ENCODE assay signal across 9 cellular contexts in genomic region chr2:55109219-55109891, GRCh38. TPM values are rescaled to one million over a fixed set of nuclear protein-coding genes. Genes with fewer than 3 reads are reported as not detected.
A peak's percentile ranks its signal among the peaks of the same experiment; 100 is the strongest.
DNase-seq lines count a peak whose midpoint lies in the region; ATAC-seq and TF ChIP-seq lines count a peak whose summit lies in the region.
"Had no signal": no experiment of that assay in that cellular context is flagged by ENCODE, and none has a peak within 500 bp of the region (broad histone marks: within the 10 kb centered on the region; RNA-seq: fewer than 3 reads in every experiment).

No MANE protein-coding gene starts in this region.

- H3K9me3 Mint-ChIP-seq in HFFc6: no peaks in the 10 kb centered on the region
- H3K9me3 Mint-ChIP-seq: activated T-cell treated with anti-CD3 and anti-CD28 coated beads, Interleukin-2, amount 50 U/mL, for 72 hours had no signal

- no peaks in the 10 kb centered on the region for H3K36me3 ChIP-seq in skeletal muscle tissue (ENCODE audit: control insufficient read depth in 3 of 3, insufficient read depth in 3 of 3, low read length in 3 of 3)

- TF ChIP-seq CTCF in HFFc6 (IDR thresholded peaks at IDR 0.05): no peak

- H3K4me3 Mint-ChIP-seq in HFFc6: peak overlapping the region; percentile 65
- H3K4me3 Mint-ChIP-seq: activated T-cell treated with anti-CD3 and anti-CD28 coated beads, Interleukin-2, amount 50 U/mL, for 72 hours had no signal

- peaks cover 22 to 30% (median 23%) of the 10 kb centered on the region in 3 donors for H3K4me1 ChIP-seq in skeletal muscle tissue (ENCODE audit: control insufficient read depth in 3 of 3, insufficient read depth in 3 of 3, low read length in 3 of 3)

- DNase-seq in HFFc6: peak; percentile 32
- DNase-seq in NCI-H774 (lab: John Stamatoyannopoulos, UW): peak; percentile 75
- DNase-seq in epithelial cell of prostate (ENCODE audit: low read depth, low spot score): no peak
- no peak for DNase-seq in NCI-H1436 (lab: John Stamatoyannopoulos, UW)
- DNase-seq in HK-2 (ENCODE audit: unreplicated experiment): no peak
- DNase-seq: activated T-cell treated with anti-CD3 and anti-CD28 coated beads, Interleukin-2, amount 50 U/mL, for 72 hours; RPMI8226 had no signal

- H3K27ac Mint-ChIP-seq in HFFc6: peak overlapping the region; percentile 69
- H3K27ac Mint-ChIP-seq: activated T-cell treated with anti-CD3 and anti-CD28 coated beads, Interleukin-2, amount 50 U/mL, for 72 hours had no signal

- no peak overlapping the region for H3K9ac ChIP-seq in skeletal muscle tissue (ENCODE audit: low read depth in 1 of 3, low read length in 3 of 3)

- no peak overlapping the region for H3K4me3 ChIP-seq in skeletal muscle tissue (ENCODE audit: low read length in 3 of 3)

- no peaks in the 10 kb centered on the region for H3K9me3 ChIP-seq in skeletal muscle tissue (ENCODE audit: control insufficient read depth in 3 of 3, low read length in 3 of 3)

- H3K4me1 Mint-ChIP-seq in HFFc6 (ENCODE audit: low read depth): peaks cover 87% of the 10 kb centered on the region

- no peak for ATAC-seq in GM18511 (IDR thresholded peaks at IDR 0.05; ENCODE audit: unreplicated experiment)
- ATAC-seq: activated T-cell treated with anti-CD3 and anti-CD28 coated beads, Interleukin-2, amount 50 U/mL, for 72 hours had no signal

- H3K27me3 ChIP-seq in skeletal muscle tissue (ENCODE audit: control insufficient read depth in 3 of 3, insufficient read depth in 3 of 3, low read length in 3 of 3): no peaks in the 10 kb centered on the region

- peaks cover 1% of the 10 kb centered on the region; the same call in 1 of the 2 replicates for H3K27me3 Mint-ChIP-seq in HFFc6 (ENCODE audit: insufficient read depth)

- H3K27ac ChIP-seq in epithelial cell of prostate (peak overlapping the region; percentile 31), skeletal muscle tissue (ENCODE audit: low read depth, low read length) (peak overlapping the region; percentile 50)

- no peaks in the 10 kb centered on the region for H3K36me3 Mint-ChIP-seq in HFFc6 (ENCODE audit: low read depth)

RNA-seq across cellular contexts. Expression of gene RTN4, which starts 59.1 kb away (rescaled TPM):
- total RNA-seq in HFFc6 (2021; fragmentation: NEBNext Ultra II Directional; extraction: Animal tissue kit (Norgen Biotek cat#: 25700)): 1,000 to 10,000 TPM in 1 of 6 experiments, 100 to 1,000 TPM in 5; 820 to 1,001 (median 831) TPM
- total RNA-seq in skeletal muscle tissue: 414 TPM

Comparison
In these comparisons a context has a peak if more than half of its experiments do, and no peak if none do; other contexts are left out.
1. DNase-seq: peak in HFFc6 (single experiment) and NCI-H774 (single experiment); none in epithelial cell of prostate (single experiment), NCI-H1436 (single experiment) and HK-2 (single experiment).